Comparison of ENCODE assay signal across 1 cellular context in the genomic region with DNA sequence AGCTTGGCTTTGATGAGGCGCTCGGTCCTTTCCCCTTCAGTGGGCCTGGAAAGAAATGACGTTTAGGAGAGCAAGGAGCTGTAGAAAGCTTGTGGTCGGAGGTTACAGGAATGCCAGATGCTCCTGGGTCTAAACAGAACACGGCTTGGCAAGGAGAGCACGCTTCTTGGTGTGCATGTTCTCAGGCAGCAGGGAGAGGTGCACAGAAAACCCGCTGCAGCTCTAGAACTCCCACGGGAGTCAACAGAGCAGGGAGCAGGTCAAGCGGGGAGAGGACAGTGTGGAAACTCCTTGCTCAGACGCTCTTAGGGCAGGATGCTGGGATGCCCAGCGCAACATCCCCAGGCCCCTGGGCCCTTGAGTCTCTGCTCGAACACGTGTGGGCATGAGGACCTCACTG.
TF ChIP-seq lines count a peak whose summit lies in the region.

No MANE protein-coding gene starts in this region.

TF ChIP-seq in HCT116, 20 proteins besides CTCF, POLR2A, EP300 and RAD21:
- TF ChIP-seq SRF (IDR thresholded peaks at IDR 0.05; ENCODE audit: low read depth) (no peak), POLR2AphosphoS5 (IDR thresholded peaks at IDR 0.05; ENCODE audit: low read depth, low read length) (0 out of 2 replicates have a peak, but pooled peaks have one; percentile 39), ZNF274 (IDR thresholded peaks at IDR 0.05; ENCODE audit: low read depth, low read length) (no peak)
- TF ChIP-seq, protein P1, sequence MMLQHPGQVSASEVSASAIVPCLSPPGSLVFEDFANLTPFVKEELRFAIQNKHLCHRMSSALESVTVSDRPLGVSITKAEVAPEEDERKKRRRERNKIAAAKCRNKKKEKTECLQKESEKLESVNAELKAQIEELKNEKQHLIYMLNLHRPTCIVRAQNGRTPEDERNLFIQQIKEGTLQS (IDR thresholded peaks at IDR 0.05) = no peak
- TF ChIP-seq, protein P2, sequence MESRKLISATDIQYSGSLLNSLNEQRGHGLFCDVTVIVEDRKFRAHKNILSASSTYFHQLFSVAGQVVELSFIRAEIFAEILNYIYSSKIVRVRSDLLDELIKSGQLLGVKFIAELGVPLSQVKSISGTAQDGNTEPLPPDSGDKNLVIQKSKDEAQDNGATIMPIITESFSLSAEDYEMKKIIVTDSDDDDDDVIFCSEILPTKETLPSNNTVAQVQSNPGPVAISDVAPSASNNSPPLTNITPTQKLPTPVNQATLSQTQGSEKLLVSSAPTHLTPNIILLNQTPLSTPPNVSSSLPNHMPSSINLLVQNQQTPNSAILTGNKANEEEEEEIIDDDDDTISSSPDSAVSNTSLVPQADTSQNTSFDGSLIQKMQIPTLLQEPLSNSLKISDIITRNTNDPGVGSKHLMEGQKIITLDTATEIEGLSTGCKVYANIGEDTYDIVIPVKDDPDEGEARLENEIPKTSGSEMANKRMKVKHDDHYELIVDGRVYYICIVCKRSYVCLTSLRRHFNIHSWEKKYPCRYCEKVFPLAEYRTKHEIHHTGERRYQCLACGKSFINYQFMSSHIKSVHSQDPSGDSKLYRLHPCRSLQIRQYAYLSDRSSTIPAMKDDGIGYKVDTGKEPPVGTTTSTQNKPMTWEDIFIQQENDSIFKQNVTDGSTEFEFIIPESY (IDR thresholded peaks at IDR 0.05; ENCODE audit: extremely low read depth, insufficient replicate concordance, low read length) = no peak
